ENCODE assay signal across 10 cellular contexts in the genomic region with DNA sequence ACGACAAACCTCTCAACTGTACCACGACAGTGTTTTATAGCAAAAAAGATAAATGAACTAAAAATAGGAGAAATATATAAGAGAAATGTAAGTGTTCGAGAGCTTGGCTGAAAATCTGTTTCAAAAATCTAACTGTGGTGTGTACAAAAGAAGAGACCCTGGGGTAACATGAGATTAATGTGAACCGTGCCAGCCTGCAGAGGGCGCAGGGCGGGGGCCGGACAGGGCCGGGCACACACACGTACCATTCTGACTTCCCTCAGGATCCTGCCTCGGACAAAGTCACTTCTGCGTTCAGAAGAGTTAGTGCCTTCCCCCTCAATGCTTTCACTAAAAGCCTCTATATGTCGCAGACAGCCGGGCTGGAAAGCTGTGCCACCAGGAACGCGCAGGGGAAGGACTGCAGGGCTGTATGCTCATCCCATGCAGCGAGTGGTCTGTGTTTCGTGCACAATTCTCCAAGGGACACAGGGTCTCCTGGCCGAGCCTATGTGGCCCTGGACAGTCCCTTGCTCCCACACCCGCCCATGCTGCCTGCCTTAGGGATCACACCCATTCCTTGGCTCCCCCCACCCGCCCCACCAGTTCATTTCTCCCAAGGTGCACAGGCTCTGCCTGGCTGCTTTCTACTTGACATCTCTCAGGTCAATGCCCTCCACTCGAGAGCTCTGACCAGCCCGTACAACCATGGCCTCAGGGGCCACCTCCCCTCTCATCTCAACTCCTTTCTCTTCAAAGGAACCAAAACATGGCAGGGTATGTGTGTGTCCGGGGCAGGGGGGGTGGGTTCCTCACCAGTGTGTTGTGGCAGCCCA. TPM values are rescaled to one million over a fixed set of nuclear protein-coding genes. Genes with fewer than 3 reads are reported as not detected.
DNase-seq lines count a peak whose midpoint lies in the region; ATAC-seq and TF ChIP-seq lines count a peak whose summit lies in the region.
"Had no signal": no experiment of that assay in that cellular context is flagged by ENCODE, and none has a peak within 500 bp of the region (broad histone marks: within the 10 kb centered on the region; RNA-seq: fewer than 3 reads in every experiment).

No MANE protein-coding gene starts in this region.

- H2AFZ ChIP-seq in OCI-LY1 (ENCODE audit: low read length) (no peak overlapping the region), GM23248 (no peak overlapping the region)

- ATAC-seq in sciatic nerve, result no peak
- ATAC-seq: esophagus mucosa had no signal

- H3K9me3 ChIP-seq in OCI-LY1 (ENCODE audit: low read length) (no peaks in the 10 kb centered on the region), GM23248 (ENCODE audit: low read depth) (no peaks in the 10 kb centered on the region)

- H3K9me2 ChIP-seq in OCI-LY1 (ENCODE audit: low read depth, low read length), result no peaks in the 10 kb centered on the region
- H3K9me2 ChIP-seq in GM23248 (ENCODE audit: insufficient read depth), result no peaks in the 10 kb centered on the region

- H3K36me3 ChIP-seq in OCI-LY1 (ENCODE audit: insufficient read depth, low read length) (peaks cover 65% of the 10 kb centered on the region), GM23248 (ENCODE audit: low read depth) (peaks cover 6% of the 10 kb centered on the region; the same call in 1 of the 2 replicates)

- H3K27ac ChIP-seq in OCI-LY1 (ENCODE audit: low read depth, low read length, poor library complexity, severe bottlenecking) (peak overlapping the region; percentile 65), GM23248 (no peak overlapping the region)

- H3K4me1 Mint-ChIP-seq in Calu3 (ENCODE audit: low read depth, unreplicated experiment) (peaks cover 43% of the 10 kb centered on the region), progenitor cell of endocrine pancreas (ENCODE audit: low read depth) (peaks cover 9% of the 10 kb centered on the region)

- CTCF ChIA-PET in Calu3 (lab: Charles Lee), result no interaction called here

- H3K4me2 ChIP-seq in OCI-LY1 (ENCODE audit: low read length) (peak overlapping the region; percentile 95; the same call in 1 of the 2 replicates), GM23248 (ENCODE audit: unreplicated experiment) (no peak overlapping the region)

- H3K4me3 ChIP-seq in OCI-LY1 (ENCODE audit: low read depth, low read length, poor library complexity, severe bottlenecking) (no peak overlapping the region), GM23248 (no peak overlapping the region)

- H4K20me1 ChIP-seq in OCI-LY1 (ENCODE audit: insufficient read depth, low read length) (no peaks in the 10 kb centered on the region), GM23248 (ENCODE audit: insufficient read depth) (no peaks in the 10 kb centered on the region)

- peaks cover 83% of the 10 kb centered on the region for H3K79me2 ChIP-seq in OCI-LY1 (ENCODE audit: insufficient read depth, low read length)
- peaks cover 94% of the 10 kb centered on the region for H3K79me2 ChIP-seq in GM23248 (ENCODE audit: insufficient read depth)

- no peaks in the 10 kb centered on the region for H3F3A ChIP-seq in OCI-LY1 (ENCODE audit: insufficient read depth, low read length)
- no peaks in the 10 kb centered on the region; the same call in 1 of the 2 replicates for H3F3A ChIP-seq in GM23248 (ENCODE audit: insufficient read depth)

- H3K9ac ChIP-seq in OCI-LY1 (ENCODE audit: low read length) (no peak overlapping the region), GM23248 (no peak overlapping the region)

- DNase-seq in Calu3, result peak; percentile 64
- DNase-seq in epidermal melanocyte (ENCODE audit: insufficient read length, low spot score), result peak; percentile 26
- DNase-seq in progenitor cell of endocrine pancreas (ENCODE audit: low spot score, unreplicated experiment), result no peak
- DNase-seq in sciatic nerve (ENCODE audit: low spot score), result no peak
- DNase-seq in GF-D8 (lab: John Stamatoyannopoulos, UW), result no peak
- no peak for DNase-seq in mesenteric fat pad (ENCODE audit: low spot score)
- no peak for DNase-seq in GM23248

- H3K27me3 Mint-ChIP-seq in Calu3 (ENCODE audit: unreplicated experiment) (no peaks in the 10 kb centered on the region), progenitor cell of endocrine pancreas (no peaks in the 10 kb centered on the region)

- peak; percentile 24 for TF ChIP-seq CTCF in Calu3 (IDR thresholded peaks at IDR 0.05; ENCODE audit: unreplicated experiment)
- peak; percentile 91 for TF ChIP-seq CTCF in OCI-LY1 (IDR thresholded peaks at IDR 0.05; ENCODE audit: low read length)
- TF ChIP-seq CTCF in progenitor cell of endocrine pancreas (IDR thresholded peaks at IDR 0.05; ENCODE audit: unreplicated experiment), result no peak

- H3K4me3 Mint-ChIP-seq in Calu3 (ENCODE audit: low read depth, unreplicated experiment), result no peak overlapping the region
- H3K4me3 Mint-ChIP-seq in progenitor cell of endocrine pancreas (ENCODE audit: low read depth), result no peak overlapping the region

- H3K27me3 ChIP-seq in OCI-LY1 (ENCODE audit: insufficient read depth, low read length), result no peaks in the 10 kb centered on the region
- H3K27me3 ChIP-seq in GM23248 (replicated peaks; ENCODE audit: insufficient read depth), result no peaks in the 10 kb centered on the region

- in situ Hi-C loops in GM23248 (cut with MboI), result no loop called here

- no TSS peak for BruUV-seq in Calu3 (replicated peaks; lab: Mats Ljungman, UMichigan)

- H3K9me3 Mint-ChIP-seq in Calu3 (ENCODE audit: low read depth, unreplicated experiment), result no peaks in the 10 kb centered on the region
- H3K9me3 Mint-ChIP-seq in progenitor cell of endocrine pancreas (ENCODE audit: low read depth), result no peaks in the 10 kb centered on the region

- intact Hi-C loops in Calu3 (cut with micrococcal nuclease; ENCODE audit: unreplicated experiment) (loop anchor here (10.0 kb wide), 1 partner anchor 72 kb away; no protein-coding TSS in a partner anchor), sciatic nerve (cut with DNase I) (no loop called here)

- WGBS in GM23248 (ENCODE audit: low coverage in 1 of 2, low lambda C conversion rate in 2 of 2, missing lambda C conversion rate in 2 of 2), 2 experiments, result 84 to 86% methylated on average over 22 to 23 of the region's 23 CpGs

- H3K4me1 ChIP-seq in OCI-LY1 (ENCODE audit: insufficient read depth, low read length, severe bottlenecking) (peaks cover 52% of the 10 kb centered on the region), GM23248 (ENCODE audit: insufficient read depth) (no peaks in the 10 kb centered on the region)

- H3K27ac Mint-ChIP-seq in Calu3 (ENCODE audit: unreplicated experiment), result no peak overlapping the region
- peak overlapping the region; percentile 82 for H3K27ac Mint-ChIP-seq in progenitor cell of endocrine pancreas

- H3K36me3 Mint-ChIP-seq in Calu3 (ENCODE audit: insufficient read depth, unreplicated experiment), result peaks cover 38% of the 10 kb centered on the region
- peaks cover 2% of the 10 kb centered on the region for H3K36me3 Mint-ChIP-seq in progenitor cell of endocrine pancreas (ENCODE audit: insufficient read depth)

RNA-seq across cellular contexts. Expression of gene CDCA4, which starts 8.5 kb away (rescaled TPM):
- total RNA-seq in Calu3 (2022) (28.9 and 32.4 TPM in 2 replicates), progenitor cell of endocrine pancreas (21.5 and 22.9 TPM in 2 replicates), sciatic nerve (5.5 TPM), mesenteric fat pad (3.4 TPM)
- 25.5 and 27.5 TPM in 2 replicates for total RNA-seq in GM23248 (2014; rRNA removed; shearing (Covaris generic))
- 24.0 and 26.8 TPM in 2 replicates for polyA plus RNA-seq in GM23248 (2016; fragmentation: Nextera tagmentation; extraction: Ambion mirVana)

RNA-seq across cellular contexts. Expression of gene CLBA1, which starts 26.8 kb away (rescaled TPM):
- total RNA-seq in Calu3 (2022) (12.8 and 13.8 TPM in 2 replicates), progenitor cell of endocrine pancreas (20.1 and 20.8 TPM in 2 replicates), sciatic nerve (6.1 TPM), mesenteric fat pad (2.8 TPM)
- total RNA-seq in GM23248 (2014; rRNA removed; shearing (Covaris generic)), result 10.4 and 13.5 TPM in 2 replicates
- 7.7 and 11.5 TPM in 2 replicates for polyA plus RNA-seq in GM23248 (2016; fragmentation: Nextera tagmentation; extraction: Ambion mirVana)

RNA-seq across cellular contexts. Expression of gene AHNAK2, which starts 34.2 kb away (rescaled TPM):
- total RNA-seq in Calu3 (2022), result 42.0 and 56.5 TPM in 2 replicates
- 1.1 and 1.2 TPM in 2 replicates for total RNA-seq in progenitor cell of endocrine pancreas
- total RNA-seq in sciatic nerve, result 77.7 TPM
- 15.7 TPM for total RNA-seq in mesenteric fat pad
- total RNA-seq in GM23248 (2014; rRNA removed; shearing (Covaris generic)), result 58.0 and 64.9 TPM in 2 replicates
- polyA plus RNA-seq in GM23248 (2016; fragmentation: Nextera tagmentation; extraction: Ambion mirVana), result 38.3 and 38.9 TPM in 2 replicates

RNA-seq across cellular contexts. Expression of gene GPR132, which starts 52.9 kb away (rescaled TPM):
- total RNA-seq in Calu3 (2022), result 1.4 TPM in 2 replicates
- 0.57 and 0.69 TPM in 2 replicates for total RNA-seq in progenitor cell of endocrine pancreas
- 3.2 TPM for total RNA-seq in sciatic nerve
- total RNA-seq in mesenteric fat pad, result 4.5 TPM
- not detected in 2 replicates for total RNA-seq in GM23248 (2014; rRNA removed; shearing (Covaris generic))
- polyA plus RNA-seq in GM23248 (2016; fragmentation: Nextera tagmentation; extraction: Ambion mirVana), result not detected in 2 replicates
- total RNA-seq: myocyte had no signal

Comparison
In these comparisons a context has a peak if more than half of its experiments do, and no peak if none do; other contexts are left out.
1. DNase-seq: peak in Calu3 (single experiment) and epidermal melanocyte (single experiment); none in progenitor cell of endocrine pancreas (single experiment), sciatic nerve (single experiment), GF-D8 (single experiment), mesenteric fat pad (single experiment) and GM23248 (single experiment).